1 cellular context compared by ENCODE assay signal in genomic region chr13:76994281-76994680, GRCh38.
TF ChIP-seq lines count a peak whose summit lies in the region.

No MANE protein-coding gene starts in this region.

TF ChIP-seq in neural cell, 6 proteins besides CTCF, POLR2A, EP300 and RAD21 (continued from another document):
- no peak for TF ChIP-seq TAF1 (IDR thresholded peaks at IDR 0.05; ENCODE audit: low read depth)
- no peak for TF ChIP-seq SMC3 (conservative IDR thresholded peaks at IDR 0.05; ENCODE audit: poor library complexity)
TF ChIP-seq in neural cell: peak in this region for 0.
